ENCODE assay signal across 10 cellular contexts in genomic region chr7:98013386-98013785, GRCh38. TPM values are rescaled to one million over a fixed set of nuclear protein-coding genes. Genes with fewer than 3 reads are reported as not detected.
DNase-seq lines count a peak whose midpoint lies in the region; ATAC-seq, FAIRE-seq and TF ChIP-seq lines count a peak whose summit lies in the region.
"Not testable (repeated sequence)": the region's sequence is repeated elsewhere in the genome, so short reads cannot be mapped to it uniquely, and the experiment has no call there.
"Had no signal": no experiment of that assay in that cellular context is flagged by ENCODE, and none has a peak within 500 bp of the region (broad histone marks: within the 10 kb centered on the region; RNA-seq: fewer than 3 reads in every experiment).

No MANE protein-coding gene starts in this region.

- POLR2A ChIA-PET in A549 (lab: Yijun Ruan, JAX): interaction anchor here (1.0 kb wide), 1 partner anchor 141 kb away, joined by 7 read pairs; the partner anchor contains the start of gene ASNS
- POLR2A ChIA-PET in GM10248 (lab: Yijun Ruan, JAX): not testable (repeated sequence)
- POLR2A ChIA-PET in HEK293T (lab: Yijun Ruan, JAX): interaction anchor here (1.5 to 2.4 kb wide), 2 partner anchors 43 to 141 kb away, joined by 4 to 10 read pairs; partner anchors contain the start of gene ASNS

- H3K4me1 Mint-ChIP-seq in neural progenitor cell: not testable (repeated sequence)

- H4K20me1 ChIP-seq in neural progenitor cell (ENCODE audit: low read depth): not testable (repeated sequence)

- not testable (repeated sequence) for H3F3A ChIP-seq in neural progenitor cell (ENCODE audit: low read depth)

- peak; percentile 81 to 89 for TF ChIP-seq RAD21 in A549 (conservative IDR thresholded peaks at IDR 0.05 in 1 of 2, IDR thresholded peaks at IDR 0.05 in 1 of 2)

- CTCF ChIA-PET in A549 (lab: Yijun Ruan, JAX) (interaction anchor here (0.6 to 18.8 kb wide), 25 partner anchors 9 to 931 kb away, joined by 3 to 493 read pairs (median 3); no protein-coding TSS in a partner anchor), GM10248 (lab: Yijun Ruan, JAX) (interaction anchor here (0.6 to 15.1 kb wide), 6 partner anchors 9 to 1417 kb away, joined by 3 to 385 read pairs (median 4); no protein-coding TSS in a partner anchor), HEK293T (lab: Yijun Ruan, JAX) (interaction anchor here (0.6 to 2.6 kb wide), 7 partner anchors 9 to 171 kb away, joined by 3 to 28 read pairs (median 3); no protein-coding TSS in a partner anchor)

- not testable (repeated sequence) for H3K9ac ChIP-seq in NT2/D1 (ENCODE audit: insufficient read length, low read depth); neural progenitor cell

- DNase-seq in A549 (ENCODE audit: low read depth in 1 of 2, low spot score in 1 of 2) (peak; percentile 33 to 82), GM10248 (ENCODE audit: extremely low spot score) (peak; percentile 40), HEK293T (ENCODE audit: extremely low spot score) (peak; percentile 66), NB4 (ENCODE audit: low read depth) (peak; percentile 84), NT2/D1 (ENCODE audit: low read depth, low spot score) (peak; percentile 89), activated T-cell treated with anti-CD3 and anti-CD28 coated beads for 48 hours (ENCODE audit: low read depth) (peak; percentile 7), fibroblast of villous mesenchyme (ENCODE audit: low read depth) (peak; percentile 49), neural progenitor cell (ENCODE audit: low spot score) (peak; percentile 86)

- H3K27ac ChIP-seq in A549, neural progenitor cell: not testable (repeated sequence)

- peak overlapping the region; percentile 68 for H2AFZ ChIP-seq in neural progenitor cell (replicated peaks)

- FAIRE-seq in A549 (lab: Jason Lieb, UNC): peak; percentile 73

- H3K9me3 ChIP-seq in A549; NT2/D1 (ENCODE audit: insufficient read depth, low read length); neural progenitor cell (ENCODE audit: low read depth): not testable (repeated sequence)

- peak; percentile 94 to 96 for ATAC-seq in A549

- 16% methylated on average over 8 of the region's 10 CpGs for WGBS in A549 (ENCODE audit: missing lambda C conversion rate)

- not testable (repeated sequence) for H3K27me3 ChIP-seq in NT2/D1 (ENCODE audit: insufficient read depth, insufficient read length); neural progenitor cell

- H3K27me3 Mint-ChIP-seq in neural progenitor cell (ENCODE audit: insufficient read depth, low read depth): peaks cover 12% of the 10 kb centered on the region

- TF ChIP-seq CTCF in A549 (IDR thresholded peaks at IDR 0.05): peak; percentile 62
- TF ChIP-seq CTCF in GM10248 (IDR thresholded peaks at IDR 0.05; ENCODE audit: control extremely low read depth, extremely low read depth, low read depth, missing control alignments): peak; percentile 54
- TF ChIP-seq CTCF in NB4 (IDR thresholded peaks at IDR 0.05; ENCODE audit: low read depth, low read length): peak; percentile 71
- peak; percentile 50 for TF ChIP-seq CTCF in fibroblast of villous mesenchyme (IDR thresholded peaks at IDR 0.05; ENCODE audit: insufficient read depth, low read depth, low read length)
- peak; percentile 78 for TF ChIP-seq CTCF in neural progenitor cell (IDR thresholded peaks at IDR 0.05)

- H3K4me3 Mint-ChIP-seq in neural progenitor cell: not testable (repeated sequence)

- H3K4me1 ChIP-seq in A549; NT2/D1 (ENCODE audit: insufficient read depth, insufficient read length); neural progenitor cell: not testable (repeated sequence)

- not testable (repeated sequence) for TF ChIP-seq POLR2A in A549 (IDR thresholded peaks at IDR 0.05; ENCODE audit: low read length); NB4 (IDR thresholded peaks at IDR 0.05; ENCODE audit: extremely low read depth, insufficient read length)

- not testable (repeated sequence) for H3K36me3 Mint-ChIP-seq in neural progenitor cell

- not testable (repeated sequence) for H3K4me3 ChIP-seq in A549; NB4 (ENCODE audit: low read depth, low read length); NT2/D1 (ENCODE audit: insufficient read length, low read depth); fibroblast of villous mesenchyme (ENCODE audit: low read depth, low read length); neural progenitor cell

- not testable (repeated sequence) for H3K36me3 ChIP-seq in NT2/D1 (ENCODE audit: insufficient read depth, insufficient read length, low read length); neural progenitor cell

- H3K79me2 ChIP-seq in neural progenitor cell (ENCODE audit: low read depth): not testable (repeated sequence)

- not testable (repeated sequence) for H3K27ac Mint-ChIP-seq in neural progenitor cell

- not testable (repeated sequence) for H3K4me2 ChIP-seq in A549, neural progenitor cell

- not testable (repeated sequence) for TF ChIP-seq EP300 in A549 (IDR thresholded peaks at IDR 0.05)

- not testable (repeated sequence) for H3K9me3 Mint-ChIP-seq in neural progenitor cell

TF ChIP-seq in A549, 52 proteins besides CTCF, POLR2A, EP300 and RAD21:
- peak; percentile 41; the same call in 2 of the 3 replicates for TF ChIP-seq SMC3 (IDR thresholded peaks at IDR 0.05)

RNA-seq across cellular contexts. Expression of gene OCM2, which starts 23.4 kb away (rescaled TPM):
- not detected in 2 replicates for polyA plus RNA-seq in A549 (2011; rRNA removed)
- not detected in 2 replicates for polyA plus RNA-seq in A549 (2012; cell fraction: cytosol; rRNA removed)
- not detected in 2 replicates for polyA plus RNA-seq in A549 (2012; cell fraction: nucleus; rRNA removed)
- polyA plus RNA-seq in A549 (2017; fragmentation: RNase III; extraction: RNeasy Plus Mini Kit Qiagen cat#74134 plus additional on column Dnase treatment): not detected in 3 replicates
- polyA minus RNA-seq in A549 (2011; rRNA and poly(A)+ RNA removed): not detected in 2 replicates
- not detected in 2 replicates for total RNA-seq in fibroblast of villous mesenchyme
- not detected in 2 replicates for total RNA-seq in neural progenitor cell (ENCODE audit: low replicate concordance)
- total RNA-seq: activated B cell treated with CpG ODN at 0.5 μM for 24 hours, occipital lobe had no signal

Comparison
In these comparisons a context has a peak if more than half of its experiments do, and no peak if none do; other contexts are left out.
1. DNase-seq: peak in every context shown above with its lines; median percentile 89 in NT2/D1; 86 in neural progenitor cell; 84 in NB4; 66 in HEK293T; 58 in A549; 49 in fibroblast of villous mesenchyme; 40 in GM10248; 7 in activated T-cell treated with anti-CD3 and anti-CD28 coated beads for 48 hours.